15 cellular contexts compared by ENCODE assay signal in the genomic region with DNA sequence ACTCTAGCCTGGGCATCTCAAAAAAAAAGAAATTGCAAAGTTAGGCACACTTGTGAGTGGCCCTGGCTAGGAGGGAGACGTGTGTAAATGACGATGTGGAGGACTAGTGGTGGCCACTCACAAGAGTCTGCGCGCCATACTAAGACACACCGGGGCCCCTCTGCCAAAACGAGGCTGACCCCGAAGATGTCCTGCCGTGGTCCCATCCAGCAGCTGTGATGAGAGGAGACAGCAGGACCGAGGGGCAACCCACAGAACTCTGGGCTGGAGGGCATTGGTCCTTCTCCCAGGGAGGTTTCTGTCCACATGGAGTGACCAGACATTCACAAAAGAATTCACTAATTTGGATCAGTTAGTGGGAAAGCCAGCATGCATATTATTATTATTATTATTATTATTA. TPM values are rescaled to one million over a fixed set of nuclear protein-coding genes. Genes with fewer than 3 reads are reported as not detected.
A peak's percentile ranks its signal among the peaks of the same experiment; 100 is the strongest.
DNase-seq lines count a peak whose midpoint lies in the region; ATAC-seq and TF ChIP-seq lines count a peak whose summit lies in the region.
"Had no signal": no experiment of that assay in that cellular context is flagged by ENCODE, and none has a peak within 500 bp of the region (broad histone marks: within the 10 kb centered on the region; RNA-seq: fewer than 3 reads in every experiment).

No MANE protein-coding gene starts in this region.

- H3K27me3 ChIP-seq in trophoblast cell (ENCODE audit: insufficient read depth, low read length) = no peaks in the 10 kb centered on the region
- H3K27me3 ChIP-seq: BE2C had no signal

- no peak overlapping the region for H2BK12ac ChIP-seq in trophoblast cell (ENCODE audit: low read length)

- H3K4me3 ChIP-seq in trophoblast cell (ENCODE audit: low read depth, low read length) = no peak overlapping the region
- H3K4me3 ChIP-seq: GM23338 had no signal

- no peak overlapping the region for H3K23ac ChIP-seq in trophoblast cell (ENCODE audit: low read length)

- H3K4me1 ChIP-seq in trophoblast cell (ENCODE audit: control insufficient read depth in 1 of 2, insufficient read depth in 2 of 2, low read length in 2 of 2) = no peaks in the 10 kb centered on the region
- H3K4me1 ChIP-seq: BE2C had no signal

- CTCF ChIA-PET in activated naive CD4-positive, alpha-beta T cell treated with anti-CD3 and anti-CD28 coated beads for 36 hours (lab: Charles Lee) = no interaction called here
- CTCF ChIA-PET in activated naive CD4-positive, alpha-beta T cell treated with anti-CD3 and anti-CD28 coated beads, Interleukin-2, amount 10 ng/mL, durations not matched to agents 7 days and 5 days (lab: Charles Lee) = no interaction called here
- CTCF ChIA-PET in activated B cell treated with CpG ODN at 0.5 μM for 24 hours (lab: Charles Lee) = no interaction called here

- H3K27ac ChIP-seq in trophoblast cell (ENCODE audit: low read depth, low read length) = no peak overlapping the region
- H3K27ac ChIP-seq: C4-2B had no signal

- peaks cover 51% of the 10 kb centered on the region for H3K36me3 Mint-ChIP-seq in activated naive CD4-positive, alpha-beta T cell treated with anti-CD3 and anti-CD28 coated beads for 36 hours (ENCODE audit: low read depth)
- peaks cover 80% of the 10 kb centered on the region for H3K36me3 Mint-ChIP-seq in activated naive CD4-positive, alpha-beta T cell treated with anti-CD3 and anti-CD28 coated beads, Interleukin-2, amount 10 ng/mL, durations not matched to agents 7 days and 5 days
- peaks cover 88% of the 10 kb centered on the region for H3K36me3 Mint-ChIP-seq in activated B cell treated with CpG ODN at 0.5 μM for 24 hours (ENCODE audit: low read depth)

- no peak overlapping the region for H2BK120ac ChIP-seq in trophoblast cell (ENCODE audit: insufficient read depth, low read length, poor library complexity)

- TF ChIP-seq CTCF in activated B cell treated with CpG ODN at 0.5 μM for 24 hours (IDR thresholded peaks at IDR 0.05) = no peak

- POLR2A ChIA-PET in activated B cell treated with CpG ODN at 0.5 μM for 24 hours (lab: Charles Lee) = no interaction called here

- no peaks in the 10 kb centered on the region for H3K9me3 ChIP-seq in trophoblast cell (ENCODE audit: insufficient read depth, low read depth, low read length)

- no peaks in the 10 kb centered on the region for H3K79me2 ChIP-seq in trophoblast cell (ENCODE audit: control insufficient read depth, insufficient read depth, low read length, poor library complexity)

- H3K4me1 Mint-ChIP-seq in activated naive CD4-positive, alpha-beta T cell treated with anti-CD3 and anti-CD28 coated beads for 36 hours (ENCODE audit: low read depth) = peaks cover 31% of the 10 kb centered on the region
- peaks cover 19% of the 10 kb centered on the region for H3K4me1 Mint-ChIP-seq in activated naive CD4-positive, alpha-beta T cell treated with anti-CD3 and anti-CD28 coated beads, Interleukin-2, amount 10 ng/mL, durations not matched to agents 7 days and 5 days
- peaks cover 43% of the 10 kb centered on the region for H3K4me1 Mint-ChIP-seq in activated B cell treated with CpG ODN at 0.5 μM for 24 hours
- H3K4me1 Mint-ChIP-seq: GM23338 had no signal

- WGBS in trophoblast cell (ENCODE audit: extremely low coverage, insufficient coverage, insufficient read length) = no CpG with 5 or more reads among the region's 9 CpGs

- no peak overlapping the region for H4K8ac ChIP-seq in trophoblast cell (ENCODE audit: low read depth, low read length)

- H3K27ac Mint-ChIP-seq in activated naive CD4-positive, alpha-beta T cell treated with anti-CD3 and anti-CD28 coated beads for 36 hours = peak overlapping the region; percentile 41
- no peak overlapping the region for H3K27ac Mint-ChIP-seq in activated naive CD4-positive, alpha-beta T cell treated with anti-CD3 and anti-CD28 coated beads, Interleukin-2, amount 10 ng/mL, durations not matched to agents 7 days and 5 days
- H3K27ac Mint-ChIP-seq in activated B cell treated with CpG ODN at 0.5 μM for 24 hours = peak overlapping the region; percentile 31
- H3K27ac Mint-ChIP-seq: GM23338 had no signal

- H2AK5ac ChIP-seq in trophoblast cell (ENCODE audit: low read length) = no peak overlapping the region

- no peak overlapping the region for H3K4me2 ChIP-seq in trophoblast cell (ENCODE audit: low read length)
- H3K4me2 ChIP-seq: GM23338 had no signal

- H4K12ac ChIP-seq in trophoblast cell (ENCODE audit: low read depth, low read length) = no peak overlapping the region

- peaks cover 3% of the 10 kb centered on the region for H3K9me3 Mint-ChIP-seq in activated naive CD4-positive, alpha-beta T cell treated with anti-CD3 and anti-CD28 coated beads for 36 hours
- H3K9me3 Mint-ChIP-seq in activated naive CD4-positive, alpha-beta T cell treated with anti-CD3 and anti-CD28 coated beads, Interleukin-2, amount 10 ng/mL, durations not matched to agents 7 days and 5 days = peaks cover 10% of the 10 kb centered on the region
- H3K9me3 Mint-ChIP-seq in activated B cell treated with CpG ODN at 0.5 μM for 24 hours = peaks cover 2% of the 10 kb centered on the region

- H3K9ac ChIP-seq in trophoblast cell (ENCODE audit: low read length) = no peak overlapping the region

- intact Hi-C loops in activated naive CD4-positive, alpha-beta T cell treated with anti-CD3 and anti-CD28 coated beads for 36 hours (cut with micrococcal nuclease) = no loop called here
- intact Hi-C loops in activated B cell treated with CpG ODN at 0.5 μM for 24 hours (cut with micrococcal nuclease) = loop anchor here (5.0 kb wide), 1 partner anchor 158 kb away; the partner anchor contains the start of gene TNIP2

- H3K27me3 Mint-ChIP-seq in activated naive CD4-positive, alpha-beta T cell treated with anti-CD3 and anti-CD28 coated beads for 36 hours (ENCODE audit: low read depth) = no peaks in the 10 kb centered on the region
- no peaks in the 10 kb centered on the region for H3K27me3 Mint-ChIP-seq in activated naive CD4-positive, alpha-beta T cell treated with anti-CD3 and anti-CD28 coated beads, Interleukin-2, amount 10 ng/mL, durations not matched to agents 7 days and 5 days
- no peaks in the 10 kb centered on the region for H3K27me3 Mint-ChIP-seq in activated B cell treated with CpG ODN at 0.5 μM for 24 hours
- H3K27me3 Mint-ChIP-seq: CD4-positive, alpha-beta memory T cell had no signal

- no peak for DNase-seq in activated naive CD4-positive, alpha-beta T cell treated with anti-CD3 and anti-CD28 coated beads for 36 hours
- no peak for DNase-seq in activated naive CD4-positive, alpha-beta T cell treated with anti-CD3 and anti-CD28 coated beads, Interleukin-2, amount 10 ng/mL, durations not matched to agents 7 days and 5 days
- DNase-seq in activated B cell treated with CpG ODN at 0.5 μM for 24 hours (no peak), trophoblast cell (no peak), epidermal melanocyte (ENCODE audit: insufficient read length, low spot score) (no peak), D341Med (ENCODE audit: low spot score) (no peak)
- DNase-seq: BE2C; CD4-positive, alpha-beta memory T cell; DMS153; DMS79 treated with DMSO at 0.1 percent for 48 hours; EL; H7 had no signal

- ATAC-seq in activated B cell treated with CpG ODN at 0.5 μM for 24 hours (ENCODE audit: low read depth) (no peak), HG02973 (IDR thresholded peaks at IDR 0.05; ENCODE audit: unreplicated experiment) (no peak)
- ATAC-seq: GM23338 had no signal

- H2BK5ac ChIP-seq in trophoblast cell (ENCODE audit: low read depth, low read length, poor library complexity) = no peak overlapping the region

- H3K79me1 ChIP-seq in trophoblast cell (ENCODE audit: low read length) = no peaks in the 10 kb centered on the region

- peaks cover 43% of the 10 kb centered on the region in 2 experiments for H3K36me3 ChIP-seq in trophoblast cell (ENCODE audit: control insufficient read depth in 1 of 2, insufficient read depth in 2 of 2, low read length in 2 of 2)

- H3K18ac ChIP-seq in trophoblast cell (ENCODE audit: low read length) = no peak overlapping the region

- H3K14ac ChIP-seq in trophoblast cell (ENCODE audit: low read length) = no peak overlapping the region

- no peak overlapping the region for H4K91ac ChIP-seq in trophoblast cell (ENCODE audit: low read depth, low read length)

- H3K4me3 Mint-ChIP-seq in activated naive CD4-positive, alpha-beta T cell treated with anti-CD3 and anti-CD28 coated beads for 36 hours = no peak overlapping the region
- H3K4me3 Mint-ChIP-seq in activated naive CD4-positive, alpha-beta T cell treated with anti-CD3 and anti-CD28 coated beads, Interleukin-2, amount 10 ng/mL, durations not matched to agents 7 days and 5 days = no peak overlapping the region
- H3K4me3 Mint-ChIP-seq in activated B cell treated with CpG ODN at 0.5 μM for 24 hours = no peak overlapping the region
- H3K4me3 Mint-ChIP-seq: CD4-positive, alpha-beta memory T cell; GM23338 had no signal

- H3K4ac ChIP-seq in trophoblast cell (ENCODE audit: low read depth, low read length) = peak overlapping the region; percentile 59

- no peak overlapping the region for H2AFZ ChIP-seq in trophoblast cell (ENCODE audit: insufficient read depth, low read length, poor library complexity)
- H2AFZ ChIP-seq: GM23338 had no signal

RNA-seq across cellular contexts. Expression of gene NOP14, which starts 47.4 kb away (rescaled TPM):
- 10 to 100 TPM; 48.3 to 55.1 TPM for total RNA-seq in activated naive CD4-positive, alpha-beta T cell treated with anti-CD3 and anti-CD28 coated beads for 36 hours
- 56.3 and 57.3 TPM in 2 replicates for total RNA-seq in activated B cell treated with CpG ODN at 0.5 μM for 24 hours
- 30.9 and 32.6 TPM in 2 replicates for polyA plus RNA-seq in trophoblast cell (2013)

RNA-seq across cellular contexts. Expression of gene GRK4, which starts 47.6 kb away (rescaled TPM):
- total RNA-seq in activated naive CD4-positive, alpha-beta T cell treated with anti-CD3 and anti-CD28 coated beads for 36 hours = 1 to 10 TPM; 1.3 to 2.1 TPM
- 1.4 and 2.1 TPM in 2 replicates for total RNA-seq in activated B cell treated with CpG ODN at 0.5 μM for 24 hours
- polyA plus RNA-seq in trophoblast cell (2013) = 1.5 and 1.6 TPM in 2 replicates
